Comparison of ENCODE assay signal across 1 cellular context in the genomic region with DNA sequence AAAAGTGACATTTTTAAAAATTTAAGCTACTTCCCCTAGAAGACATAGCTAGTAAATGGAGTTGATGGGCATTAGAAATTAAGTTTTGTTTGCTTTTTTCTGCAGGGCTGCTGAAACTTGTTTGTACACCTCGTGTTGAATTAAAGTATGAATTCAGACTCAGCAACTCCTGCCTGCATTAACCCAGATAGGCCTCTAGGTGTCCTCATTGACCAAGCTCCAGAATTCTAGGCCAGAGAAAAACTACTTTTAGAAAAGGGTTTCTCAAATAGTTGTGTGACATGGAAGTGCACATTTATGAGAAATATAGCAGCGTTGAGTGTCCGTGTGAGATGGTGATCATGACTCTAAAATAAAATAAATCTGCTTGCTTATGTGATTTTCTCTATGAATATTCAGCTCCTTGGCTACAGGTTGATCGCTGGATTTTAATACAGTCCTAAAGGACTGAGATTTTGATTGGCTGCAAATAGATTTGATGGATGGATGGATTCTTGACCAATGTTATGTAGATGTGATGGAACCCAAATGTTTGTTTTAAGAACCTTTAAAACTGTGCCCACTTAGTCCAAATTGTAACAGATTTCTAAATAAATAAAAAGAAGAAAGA.
TF ChIP-seq lines count a peak whose summit lies in the region.

No MANE protein-coding gene starts in this region.

TF ChIP-seq in GM12878, 131 proteins besides CTCF, POLR2A, EP300 and RAD21 (continued from another document):
- TF ChIP-seq ZNF24 (IDR thresholded peaks at IDR 0.05) (0 out of 2 replicates have a peak, but pooled peaks have one; percentile 14), YY1 (IDR thresholded peaks at IDR 0.05; ENCODE audit: low read depth, low read length) (0 out of 2 replicates have a peak, but pooled peaks have one; percentile 37), CEBPB (IDR thresholded peaks at IDR 0.05; ENCODE audit: borderline replicate concordance in 1 of 2, low read depth in 2 of 2, low read length in 2 of 2) (no peak), FOXM1 (IDR thresholded peaks at IDR 0.05; ENCODE audit: low read depth, low read length) (0 out of 2 replicates have a peak, but pooled peaks have one; percentile 50), USF1 (IDR thresholded peaks at IDR 0.05; ENCODE audit: borderline replicate concordance, extremely low read length, insufficient read depth, low read depth, low read length) (no peak), SMC3 (IDR thresholded peaks at IDR 0.05; ENCODE audit: borderline replicate concordance, low read length) (peak; percentile 99), CUX1 (IDR thresholded peaks at IDR 0.05; ENCODE audit: insufficient replicate concordance, low read depth, low read length) (no peak)
